In genomic region chr17:36611345-36612072, GRCh38 we compare ENCODE assay signal across 13 cellular contexts. TPM values are rescaled to one million over a fixed set of nuclear protein-coding genes. Genes with fewer than 3 reads are reported as not detected.
DNase-seq lines count a peak whose midpoint lies in the region; ATAC-seq and TF ChIP-seq lines count a peak whose summit lies in the region.
"Had no signal": no experiment of that assay in that cellular context is flagged by ENCODE, and none has a peak within 500 bp of the region (broad histone marks: within the 10 kb centered on the region; RNA-seq: fewer than 3 reads in every experiment).

No MANE protein-coding gene starts in this region.

- H3K4me2 ChIP-seq in osteoblast (ENCODE audit: insufficient read depth, low read length), result peak overlapping the region; percentile 53

- H3K27me3 ChIP-seq in osteoblast (ENCODE audit: insufficient read depth, low read length), result peaks cover 4% of the 10 kb centered on the region
- H3K27me3 ChIP-seq: cardiac muscle cell had no signal

- no peak overlapping the region for H2AFZ ChIP-seq in osteoblast (ENCODE audit: low read length)

- no peaks in the 10 kb centered on the region for H3K36me3 ChIP-seq in osteoblast (ENCODE audit: insufficient read depth, low read length)
- H3K36me3 ChIP-seq: cardiac muscle cell had no signal

- DNase-seq in GM04504 (ENCODE audit: low read depth), result peak; percentile 50
- DNase-seq in RKO (ENCODE audit: low spot score), result peak; percentile 59
- peak; percentile 85 for DNase-seq in epithelial cell of prostate (ENCODE audit: low read depth, low spot score)
- DNase-seq in osteoblast (ENCODE audit: insufficient read length, low spot score, missing footprints), result peak; percentile 83
- DNase-seq in NCI-H1105 (lab: John Stamatoyannopoulos, UW), result no peak
- no peak for DNase-seq in D341Med (ENCODE audit: low spot score)
- DNase-seq in NCI-H2029 (lab: John Stamatoyannopoulos, UW), result no peak
- DNase-seq: activated CD4-positive, alpha-beta T cell treated with anti-CD3 and anti-CD28 coated beads, Interleukin-2, amount 10 ng/mL, durations not matched to agents 7 days and 5 days; endodermal cell; small intestine had no signal

- no peak overlapping the region for H3K4me3 ChIP-seq in osteoblast (ENCODE audit: insufficient read depth, low read length)
- H3K4me3 ChIP-seq: cardiac muscle cell, suprapubic skin had no signal

- H3K27ac ChIP-seq in epithelial cell of prostate, result peak overlapping the region; percentile 53
- H3K27ac ChIP-seq in osteoblast (ENCODE audit: low read depth, low read length), result peak overlapping the region; percentile 71
- H3K27ac ChIP-seq: cardiac muscle cell, suprapubic skin had no signal

- no peak for TF ChIP-seq CTCF in osteoblast (IDR thresholded peaks at IDR 0.05; ENCODE audit: extremely low read depth, low read depth, low read length)

- H3K4me1 ChIP-seq in osteoblast (ENCODE audit: insufficient read depth, low read length), result peaks cover 11% of the 10 kb centered on the region

- no peaks in the 10 kb centered on the region for H3K9me3 ChIP-seq in osteoblast (ENCODE audit: low read depth, low read length)
- H3K9me3 ChIP-seq: suprapubic skin had no signal

- H4K20me1 ChIP-seq in osteoblast (ENCODE audit: insufficient read depth, low read length), result no peaks in the 10 kb centered on the region

- ATAC-seq in GM21786 (IDR thresholded peaks at IDR 0.05; ENCODE audit: unreplicated experiment), result no peak

- H3K79me2 ChIP-seq in osteoblast (ENCODE audit: insufficient read depth, low read length), result no peaks in the 10 kb centered on the region

RNA-seq across cellular contexts. Expression of gene MRM1, which starts 10.1 kb away (rescaled TPM):
- 2.7 and 4.0 TPM in 2 replicates for total RNA-seq in osteoblast

RNA-seq across cellular contexts. Expression of gene DHRS11, which starts 19.8 kb away (rescaled TPM):
- total RNA-seq in osteoblast, result 2.9 and 3.3 TPM in 2 replicates

Comparison
In these comparisons a context has a peak if more than half of its experiments do, and no peak if none do; other contexts are left out.
1. DNase-seq: peak in GM04504 (single experiment), RKO (single experiment), epithelial cell of prostate (single experiment) and osteoblast (single experiment); none in NCI-H1105 (single experiment), D341Med (single experiment) and NCI-H2029 (single experiment).